ENCODE assay signal across 27 cellular contexts in genomic region chr15:40759961-40760360, GRCh38. TPM values are rescaled to one million over a fixed set of nuclear protein-coding genes. Genes with fewer than 3 reads are reported as not detected.
"Had no signal": no experiment of that assay in that cellular context is flagged by ENCODE, and none has a peak within 500 bp of the region (broad histone marks: within the 10 kb centered on the region; RNA-seq: fewer than 3 reads in every experiment).

No MANE protein-coding gene starts in this region.

- H3K4me2 ChIP-seq: SK-N-SH had no signal

- H3K4me3 Mint-ChIP-seq: activated CD4-positive, alpha-beta T cell treated with anti-CD3 and anti-CD28 coated beads, Interleukin-2, amount 10 ng/mL, durations not matched to agents 24 days and 14 days; activated CD8-positive, alpha-beta T cell treated with anti-CD3 and anti-CD28 coated beads, Interleukin-2, amount 10 ng/mL, durations not matched to agents 7 days and 5 days; activated naive CD4-positive, alpha-beta T cell treated with anti-CD3 and anti-CD28 coated beads for 36 hours; activated naive CD8-positive, alpha-beta T cell; activated naive CD8-positive, alpha-beta T cell treated with anti-CD3 and anti-CD28 coated beads, Interleukin-2, amount 50 U/mL, for 24 hours; activated T-cell treated with anti-CD3 and anti-CD28 coated beads, Interleukin-2, amount 50 U/mL, for 24 hours; central memory CD8-positive, alpha-beta T cell; T-helper 1 cell treated with Interleukin-12 subunit alpha and Interleukin-12 subunit beta and Interleukin-4 antibody, amounts not matched to agents 30 μg/mL and 1 μg/mL, for 36 hours; T-helper 2 cell treated with Interferon-gamma antibody and Interleukin-4, amounts not matched to agents 5 μg/mL and 100 μg/mL, for 36 hours had no signal

- H3K9me2 ChIP-seq: SK-N-SH had no signal

- ATAC-seq: activated CD8-positive, alpha-beta T cell treated with anti-CD3 and anti-CD28 coated beads, Interleukin-2, amount 10 ng/mL, durations not matched to agents 7 days and 5 days; activated naive CD8-positive, alpha-beta T cell treated with anti-CD3 and anti-CD28 coated beads, Interleukin-2, amount 50 U/mL, for 24 hours had no signal

- H3K9me3 Mint-ChIP-seq: activated CD4-positive, alpha-beta T cell treated with anti-CD3 and anti-CD28 coated beads, Interleukin-2, amount 10 ng/mL, durations not matched to agents 24 days and 14 days; activated naive CD4-positive, alpha-beta T cell treated with anti-CD3 and anti-CD28 coated beads for 36 hours; activated naive CD8-positive, alpha-beta T cell treated with anti-CD3 and anti-CD28 coated beads, Interleukin-2, amount 50 U/mL, for 24 hours; activated T-cell treated with anti-CD3 and anti-CD28 coated beads, Interleukin-2, amount 50 U/mL, for 24 hours; activated T-helper 2 cell treated with anti-CD3 and anti-CD28 coated beads, Interferon-gamma antibody, Interleukin-2, Interleukin-4, amounts not matched to agents 10 μg/mL and 5 μg/mL and 100 μg/mL, durations not matched to agents 14 hours and 24 hours and 36 hours; central memory CD8-positive, alpha-beta T cell; T-helper 1 cell treated with Interleukin-12 subunit alpha and Interleukin-12 subunit beta and Interleukin-4 antibody, amounts not matched to agents 30 μg/mL and 1 μg/mL, for 36 hours; T-helper 2 cell treated with Interferon-gamma antibody and Interleukin-4, amounts not matched to agents 5 μg/mL and 100 μg/mL, for 36 hours had no signal

- H3K27me3 Mint-ChIP-seq: activated naive CD8-positive, alpha-beta T cell; activated naive CD8-positive, alpha-beta T cell treated with anti-CD3 and anti-CD28 coated beads, Interleukin-2, amount 50 U/mL, for 24 hours; activated T-cell treated with anti-CD3 and anti-CD28 coated beads, Interleukin-2, amount 50 U/mL, for 24 hours; central memory CD8-positive, alpha-beta T cell had no signal

- H3K27ac Mint-ChIP-seq: activated CD4-positive, alpha-beta T cell treated with anti-CD3 and anti-CD28 coated beads, Interleukin-2, amount 10 ng/mL, durations not matched to agents 24 days and 14 days; activated CD8-positive, alpha-beta T cell treated with anti-CD3 and anti-CD28 coated beads, Interleukin-2, amount 10 ng/mL, durations not matched to agents 7 days and 5 days; activated naive CD4-positive, alpha-beta T cell treated with anti-CD3 and anti-CD28 coated beads for 36 hours; activated naive CD8-positive, alpha-beta T cell; activated naive CD8-positive, alpha-beta T cell treated with anti-CD3 and anti-CD28 coated beads, Interleukin-2, amount 50 U/mL, for 24 hours; activated T-cell treated with anti-CD3 and anti-CD28 coated beads, Interleukin-2, amount 50 U/mL, for 24 hours; activated T-helper 2 cell treated with anti-CD3 and anti-CD28 coated beads, Interferon-gamma antibody, Interleukin-2, Interleukin-4, amounts not matched to agents 10 μg/mL and 5 μg/mL and 100 μg/mL, durations not matched to agents 14 hours and 24 hours and 36 hours; T-helper 1 cell treated with Interleukin-12 subunit alpha and Interleukin-12 subunit beta and Interleukin-4 antibody, amounts not matched to agents 30 μg/mL and 1 μg/mL, for 36 hours; T-helper 2 cell treated with Interferon-gamma antibody and Interleukin-4, amounts not matched to agents 5 μg/mL and 100 μg/mL, for 36 hours had no signal

- FAIRE-seq: TTC549 had no signal

- H3K27ac ChIP-seq: ascending aorta, cardiac muscle cell, SJSA1 had no signal

- H3K36me3 ChIP-seq: ascending aorta, cardiac muscle cell had no signal

- H3K9me3 ChIP-seq: ascending aorta, SJSA1, SK-N-SH had no signal

- H3K36me3 Mint-ChIP-seq: activated naive CD8-positive, alpha-beta T cell had no signal

- H3K9ac ChIP-seq: SK-N-SH had no signal

- DNase-seq: activated CD4-positive, alpha-beta T cell treated with anti-CD3 and anti-CD28 coated beads, Interleukin-2, amount 10 ng/mL, durations not matched to agents 24 days and 14 days; activated CD4-positive, alpha-beta T cell treated with anti-CD3 and anti-CD28 coated beads, Interleukin-2, amount 50 U/mL, for 4 hours; activated CD8-positive, alpha-beta T cell treated with anti-CD3 and anti-CD28 coated beads, Interleukin-2, amount 10 ng/mL, durations not matched to agents 7 days and 5 days; activated gamma-delta T cell; activated naive CD4-positive, alpha-beta T cell treated with anti-CD3 and anti-CD28 coated beads for 36 hours; activated naive CD8-positive, alpha-beta T cell treated with anti-CD3 and anti-CD28 coated beads, Interleukin-2, amount 50 U/mL, for 24 hours; activated T-cell treated with anti-CD3 and anti-CD28 coated beads, Interleukin-2, amount 50 U/mL, for 24 hours; amniotic stem cell; NCI-H1105; NCI-H1417 treated with DMSO at 0.1 percent for 48 hours; NCI-H1930; NCI-H2081 treated with DMSO at 0.1 percent for 48 hours; NCI-H226; NCI-H446 treated with DMSO at 0.1 percent for 48 hours; NCI-H524 treated with DMSO at 0.1 percent for 48 hours; OCI-M1; SHP77; SK-N-SH had no signal

- H3K4me3 ChIP-seq: ascending aorta, cardiac muscle cell, SJSA1 had no signal

- H3K27me3 ChIP-seq: ascending aorta, cardiac muscle cell, SJSA1 had no signal

RNA-seq across cellular contexts. Expression of gene C15orf62, which starts 9.8 kb away (rescaled TPM):
- total RNA-seq: ascending aorta had no signal
- polyA plus RNA-seq: SK-N-SH had no signal
